ENCODE assay signal across 16 cellular contexts in the genomic region with DNA sequence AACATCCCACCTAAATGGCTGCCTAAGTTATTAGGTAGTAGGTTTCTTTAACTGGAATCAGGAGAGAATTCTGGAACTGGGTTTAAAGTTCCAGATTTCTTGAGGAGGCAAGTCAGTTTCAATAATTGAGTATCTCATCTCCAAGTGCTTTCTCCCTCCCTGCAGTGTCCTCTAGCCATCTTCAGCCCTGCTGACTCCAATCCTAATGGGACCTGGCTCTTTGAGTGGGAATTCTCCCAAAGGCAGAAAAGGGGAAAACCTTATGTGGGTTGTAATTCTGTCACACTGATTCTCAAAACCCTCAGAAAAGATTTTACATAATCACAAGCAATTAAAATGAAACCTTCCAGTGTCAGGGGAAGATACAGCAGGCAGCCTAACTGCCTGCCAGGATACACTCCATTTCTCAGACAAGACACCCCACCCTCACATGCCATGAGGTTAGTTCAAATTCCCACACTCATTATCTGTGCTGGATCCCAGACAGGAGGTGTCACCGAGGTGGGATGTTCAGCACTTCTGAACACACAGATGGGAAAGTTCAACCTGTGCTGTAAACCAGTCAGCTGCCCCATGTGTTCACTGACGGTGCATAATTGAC.
"Had no signal": no experiment of that assay in that cellular context is flagged by ENCODE, and none has a peak within 500 bp of the region (broad histone marks: within the 10 kb centered on the region; RNA-seq: fewer than 3 reads in every experiment).

No MANE protein-coding gene starts in this region.

- DNase-seq: activated CD4-positive, alpha-beta T cell treated with anti-CD3 and anti-CD28 coated beads, Interleukin-2, amount 50 U/mL, for 4 hours; activated CD4-positive, CD25-positive, alpha-beta regulatory T cell treated with anti-CD3 and anti-CD28 coated beads, Interleukin-2, amount 50 U/mL, for 72 hours; activated gamma-delta T cell treated with Interleukin-2 at 50 U/mL for 16 hours; activated naive CD8-positive, alpha-beta T cell treated with anti-CD3 and anti-CD28 coated beads, Interleukin-2, amount 10 ng/mL, durations not matched to agents 7 days and 5 days; activated T-cell treated with anti-CD3 and anti-CD28 coated beads, Interleukin-2, amount 50 U/mL, for 4 hours; foreskin melanocyte; heart right ventricle; islet precursor cell; retina; upper lobe of left lung had no signal

- ATAC-seq: activated T-cell treated with anti-CD3 and anti-CD28 coated beads, Interleukin-2, amount 50 U/mL, for 4 hours; esophagus mucosa; stimulated activated memory B cell treated with anti-CD40 and anti-IgM and Interleukin-4, amounts not matched to agents 10 μg/mL and 1 μg/mL and 100 μg/mL, for 72 hours had no signal

- H3K79me2 ChIP-seq: parathyroid adenoma had no signal

- H3K27me3 ChIP-seq: breast epithelium, heart right ventricle, upper lobe of left lung had no signal

- H3K9me3 ChIP-seq: breast epithelium, heart right ventricle, upper lobe of left lung had no signal

- H3K27ac Mint-ChIP-seq: stimulated activated memory B cell treated with anti-CD40 and anti-IgM and Interleukin-4, amounts not matched to agents 10 μg/mL and 1 μg/mL and 100 μg/mL, for 72 hours had no signal

- H3K9me3 Mint-ChIP-seq: activated T-cell treated with anti-CD3 and anti-CD28 coated beads, Interleukin-2, amount 50 U/mL, for 4 hours; stimulated activated memory B cell treated with anti-CD40 and anti-IgM and Interleukin-4, amounts not matched to agents 10 μg/mL and 1 μg/mL and 100 μg/mL, for 72 hours had no signal

- H3K36me3 ChIP-seq: breast epithelium, upper lobe of left lung had no signal

- H3K27ac ChIP-seq: parathyroid adenoma, upper lobe of left lung had no signal

- H3K27me3 Mint-ChIP-seq: activated naive CD8-positive, alpha-beta T cell treated with anti-CD3 and anti-CD28 coated beads, Interleukin-2, amount 10 ng/mL, durations not matched to agents 7 days and 5 days; stimulated activated memory B cell treated with anti-CD40 and anti-IgM and Interleukin-4, amounts not matched to agents 10 μg/mL and 1 μg/mL and 100 μg/mL, for 72 hours had no signal

- H3K4me1 ChIP-seq: breast epithelium, parathyroid adenoma had no signal

- H3K4me3 Mint-ChIP-seq: activated naive CD8-positive, alpha-beta T cell treated with anti-CD3 and anti-CD28 coated beads, Interleukin-2, amount 10 ng/mL, durations not matched to agents 7 days and 5 days; activated T-cell treated with anti-CD3 and anti-CD28 coated beads, Interleukin-2, amount 50 U/mL, for 4 hours; mesothelial cell of epicardium; stimulated activated memory B cell treated with anti-CD40 and anti-IgM and Interleukin-4, amounts not matched to agents 10 μg/mL and 1 μg/mL and 100 μg/mL, for 72 hours had no signal

- H2AFZ ChIP-seq: parathyroid adenoma had no signal

- H3K4me3 ChIP-seq: breast epithelium, heart right ventricle, skin epidermis, upper lobe of left lung had no signal

- H3K9ac ChIP-seq: parathyroid adenoma had no signal
